In genomic region chr1:25267288-25268142, GRCh38 we compare ENCODE assay signal across 8 cellular contexts. TPM values are rescaled to one million over a fixed set of nuclear protein-coding genes. Genes with fewer than 3 reads are reported as not detected.
DNase-seq lines count a peak whose midpoint lies in the region; ATAC-seq lines count a peak whose summit lies in the region.

No MANE protein-coding gene starts in this region.

- DNase-seq in Ammon's horn (ENCODE audit: low spot score) (peak; percentile 51), NCI-H526 treated with DMSO at 0.1 percent for 48 hours (lab: John Stamatoyannopoulos, UW) (peak; percentile 51), cerebellum (ENCODE audit: low spot score) (peak; percentile 59), left lobe of liver (ENCODE audit: low spot score) (peak; percentile 89)
- DNase-seq in activated CD4-positive, alpha-beta T cell treated with anti-CD3 and anti-CD28 coated beads, Interleukin-2, amount 50 U/mL, for 1 hour: peak; percentile 76
- DNase-seq in stimulated activated CD4-positive, alpha-beta T cell treated with anti-CD3 and anti-CD28 coated beads, Interleukin-2, amount 100 ng/mL, for 24 hours: peak; percentile 83 to 91

- peak; percentile 74 for ATAC-seq in GM19397 (IDR thresholded peaks at IDR 0.05; ENCODE audit: unreplicated experiment)
- ATAC-seq in HG03457 (IDR thresholded peaks at IDR 0.05; ENCODE audit: unreplicated experiment): peak; percentile 47
- peak; percentile 91 for ATAC-seq in left lobe of liver

RNA-seq across cellular contexts. Expression of gene RHD, which starts 4.8 kb away (rescaled TPM):
- 0.64 TPM for total RNA-seq in cerebellum
- 0.18 TPM for total RNA-seq in left lobe of liver

RNA-seq across cellular contexts. Expression of gene RSRP1, which starts 20.3 kb away (rescaled TPM):
- 83.6 TPM for total RNA-seq in cerebellum
- 64.9 TPM for total RNA-seq in left lobe of liver

RNA-seq across cellular contexts. Expression of gene SYF2, which starts 35.2 kb away (rescaled TPM):
- 22.0 TPM for total RNA-seq in cerebellum
- 11.8 TPM for total RNA-seq in left lobe of liver

Comparison
In these comparisons a context has a peak if more than half of its experiments do, and no peak if none do; other contexts are left out.
1. Peak in every context shown above with its lines: DNase-seq and ATAC-seq.